Comparison of ENCODE assay signal across 8 cellular contexts in the genomic region with DNA sequence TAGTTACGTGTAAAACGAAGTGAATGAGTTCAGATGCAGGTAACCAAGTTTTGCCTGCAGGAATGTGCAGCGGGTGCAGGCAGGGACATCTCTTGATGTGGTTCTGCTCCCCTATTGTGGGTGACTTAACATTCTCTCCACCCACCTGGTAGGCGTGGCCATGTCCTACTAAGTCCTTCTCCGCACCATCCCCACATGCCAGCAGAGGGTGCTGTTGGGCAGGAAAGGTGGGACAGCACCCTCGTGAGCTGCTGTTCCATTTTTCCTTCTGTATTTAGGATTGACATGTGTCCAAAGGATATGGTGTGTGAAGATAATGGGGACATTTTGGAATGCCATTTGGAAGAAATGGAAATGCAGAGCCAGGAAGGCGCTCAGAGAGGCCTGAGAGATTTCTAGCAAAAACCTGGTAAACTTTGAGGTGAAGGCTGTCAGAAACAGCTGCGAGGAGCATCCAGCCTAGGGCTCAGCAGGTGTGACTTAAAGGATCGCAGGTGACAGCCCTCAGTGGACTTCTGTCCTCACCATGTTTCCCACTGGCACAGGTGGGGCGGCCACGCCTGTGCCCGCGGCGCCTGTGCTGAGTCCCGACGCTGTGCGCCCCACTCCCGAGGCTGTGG. TPM values are rescaled to one million over a fixed set of nuclear protein-coding genes. Genes with fewer than 3 reads are reported as not detected.
DNase-seq lines count a peak whose midpoint lies in the region; ATAC-seq and TF ChIP-seq lines count a peak whose summit lies in the region.

No MANE protein-coding gene starts in this region.

- peaks cover 5% of the 10 kb centered on the region for H3K79me1 ChIP-seq in neuronal stem cell (ENCODE audit: low read depth, low read length)

- DNase-seq in GDM1 (lab: John Stamatoyannopoulos, UW) (peak; percentile 88), HCT116 (ENCODE audit: low read depth, low spot score) (peak; percentile 91), MM.1S (peak; percentile 93), SJCRH30 (peak; percentile 95), germinal center (ENCODE audit: low spot score) (peak; percentile 88), neuronal stem cell (ENCODE audit: low spot score) (peak; percentile 97), stromal cell of bone marrow (ENCODE audit: low read depth) (peak; percentile 88)
- DNase-seq in activated naive CD4-positive, alpha-beta T cell treated with anti-CD3 and anti-CD28 coated beads for 36 hours: peak; percentile 99

- no CpG with 5 or more reads among the region's 18 CpGs for WGBS in neuronal stem cell (ENCODE audit: extremely low coverage in 2 of 2, insufficient read length in 2 of 2, insufficient replicate concordance in 1 of 2), 2 donors

- H3K23ac ChIP-seq in neuronal stem cell (ENCODE audit: low read depth, low read length, poor library complexity): no peak overlapping the region

- peak; percentile 95 for TF ChIP-seq RAD21 in HCT116 (IDR thresholded peaks at IDR 0.05; ENCODE audit: low read depth)

- H3K9me3 Mint-ChIP-seq in activated naive CD4-positive, alpha-beta T cell treated with anti-CD3 and anti-CD28 coated beads for 36 hours: no peaks in the 10 kb centered on the region

- H3K4me3 ChIP-seq in HCT116 (replicated peaks in 1 of 2; ENCODE audit: low read depth in 1 of 2, low read length in 2 of 2) (peak overlapping the region; percentile 43 to 63), MM.1S (ENCODE audit: low read length) (peak overlapping the region; percentile 44), SJCRH30 (peak overlapping the region; percentile 58), neuronal stem cell (ENCODE audit: low read length in 2 of 2) (peak overlapping the region; percentile 47 to 79)

- POLR2A ChIA-PET in HCT116 (lab: Charles Lee): no interaction called here

- no peaks in the 10 kb centered on the region for H3K79me2 ChIP-seq in HCT116 (ENCODE audit: insufficient read depth, low read length)
- no peaks in the 10 kb centered on the region for H3K79me2 ChIP-seq in MM.1S (ENCODE audit: low read length)

- H2BK5ac ChIP-seq in neuronal stem cell (ENCODE audit: low read length): no peak overlapping the region

- intact Hi-C loops in HCT116 (cut with micrococcal nuclease): loop anchor here (1.0 to 2.0 kb wide), 3 partner anchors 87 to 506 kb away; no protein-coding TSS in a partner anchor
- intact Hi-C loops in activated naive CD4-positive, alpha-beta T cell treated with anti-CD3 and anti-CD28 coated beads for 36 hours (cut with micrococcal nuclease): loop anchor here (1.0 to 5.0 kb wide), 7 partner anchors 26 to 620 kb away; partner anchors contain the start of genes LAMP1 and PCID2

- H3K27me3 ChIP-seq in HCT116 (ENCODE audit: insufficient read depth, low read length) (no peaks in the 10 kb centered on the region), MM.1S (replicated peaks; ENCODE audit: insufficient read depth, low read length) (peaks cover 73% of the 10 kb centered on the region), SJCRH30 (no peaks in the 10 kb centered on the region), neuronal stem cell (ENCODE audit: control insufficient read depth in 3 of 3, insufficient read depth in 3 of 3, low read depth in 1 of 3, low read length in 3 of 3) (no peaks in the 10 kb centered on the region)

- peaks cover 7% of the 10 kb centered on the region for H3K4me1 Mint-ChIP-seq in activated naive CD4-positive, alpha-beta T cell treated with anti-CD3 and anti-CD28 coated beads for 36 hours (ENCODE audit: low read depth)

- peak; percentile 94 for ATAC-seq in HCT116

- BruUV-seq in HCT116 (replicated peaks; lab: Mats Ljungman, UMichigan): no TSS peak

- peak overlapping the region; percentile 87 for H2BK120ac ChIP-seq in neuronal stem cell (ENCODE audit: low read depth, low read length)

- H3K4me1 ChIP-seq in HCT116 (ENCODE audit: control insufficient read depth in 1 of 2, insufficient read depth in 2 of 2, low read length in 2 of 2) (peaks cover 4 to 16% of the 10 kb centered on the region in 2 experiments; a peak in 3 of 4 replicates), MM.1S (ENCODE audit: low read length) (no peaks in the 10 kb centered on the region), SJCRH30 (peaks cover 6% of the 10 kb centered on the region), neuronal stem cell (ENCODE audit: control insufficient read depth in 2 of 2, insufficient read depth in 1 of 2, low read depth in 1 of 2, low read length in 2 of 2) (peaks cover 5 to 9% of the 10 kb centered on the region in 2 donors)

- H3F3A ChIP-seq in MM.1S (ENCODE audit: insufficient read depth, low read length): no peaks in the 10 kb centered on the region

- H3K27me3 Mint-ChIP-seq in activated naive CD4-positive, alpha-beta T cell treated with anti-CD3 and anti-CD28 coated beads for 36 hours (ENCODE audit: low read depth): peaks cover 5% of the 10 kb centered on the region

- H2BK15ac ChIP-seq in neuronal stem cell (ENCODE audit: low read length): no peak overlapping the region

- H3K9me2 ChIP-seq in HCT116 (ENCODE audit: insufficient read depth) (no peaks in the 10 kb centered on the region), MM.1S (replicated peaks; ENCODE audit: insufficient read depth, low read length) (no peaks in the 10 kb centered on the region)

- TF ChIP-seq CTCF in HCT116 (IDR thresholded peaks at IDR 0.05 in 2 of 3, conservative IDR thresholded peaks at IDR 0.05 in 1 of 3; ENCODE audit: borderline replicate concordance in 1 of 3, insufficient read depth in 1 of 3, low read depth in 2 of 3, low read length in 2 of 3) (peak; percentile 92 to 98 (median 97)), MM.1S (IDR thresholded peaks at IDR 0.05; ENCODE audit: low read length) (peak; percentile 97)

- H2AFZ ChIP-seq in HCT116 (ENCODE audit: low read depth, low read length, poor library complexity, severe bottlenecking): no peak overlapping the region
- peak overlapping the region; percentile 29; the same call in 1 of the 2 replicates for H2AFZ ChIP-seq in MM.1S (ENCODE audit: low read length)
- peak overlapping the region; percentile 98 for H2AFZ ChIP-seq in neuronal stem cell (ENCODE audit: low read length)

- TF ChIP-seq POLR2A in HCT116 (IDR thresholded peaks at IDR 0.05; ENCODE audit: borderline replicate concordance, extremely low read depth, insufficient read depth, insufficient read length): no peak

- no peak overlapping the region for H3K27ac Mint-ChIP-seq in activated naive CD4-positive, alpha-beta T cell treated with anti-CD3 and anti-CD28 coated beads for 36 hours

- RAD21 ChIA-PET in HCT116 (lab: Charles Lee; ENCODE audit: low non-redundant PET in 1 of 2, low total read pairs in 2 of 2, uncharacterized antibody in 2 of 2, unreplicated experiment in 2 of 2): interaction anchor here in 1 of 2 experiments (0.6 kb wide), 1 partner anchor 355 kb away, joined by 3 read pairs; no protein-coding TSS in a partner anchor

- H3K27ac ChIP-seq in HCT116 (ENCODE audit: low read depth, low read length) (peak overlapping the region; percentile 18; the same call in 1 of the 2 replicates), MM.1S (ENCODE audit: low read length) (no peak overlapping the region), SJCRH30 (no peak overlapping the region), neuronal stem cell (replicated peaks; ENCODE audit: low read length) (no peak overlapping the region)

- H3K4me3 Mint-ChIP-seq in activated naive CD4-positive, alpha-beta T cell treated with anti-CD3 and anti-CD28 coated beads for 36 hours: peak overlapping the region; percentile 81

- no peaks in the 10 kb centered on the region for H3K36me3 Mint-ChIP-seq in activated naive CD4-positive, alpha-beta T cell treated with anti-CD3 and anti-CD28 coated beads for 36 hours (ENCODE audit: low read depth)

- no peak overlapping the region for H2AK5ac ChIP-seq in neuronal stem cell (ENCODE audit: low read depth, low read length)

- H3K4ac ChIP-seq in neuronal stem cell (ENCODE audit: low read length): no peak overlapping the region

- CTCF ChIA-PET in HCT116 (lab: Charles Lee): interaction anchor here (0.8 to 2.3 kb wide), 13 partner anchors 10 to 508 kb away, joined by 3 to 20 read pairs (median 4); no protein-coding TSS in a partner anchor
- CTCF ChIA-PET in activated naive CD4-positive, alpha-beta T cell treated with anti-CD3 and anti-CD28 coated beads for 36 hours (lab: Charles Lee): interaction anchor here (0.7 to 6.6 kb wide), 10 partner anchors 9 to 451 kb away, joined by 3 to 61 read pairs (median 3); no protein-coding TSS in a partner anchor

- H3K4me2 ChIP-seq in HCT116 (ENCODE audit: low read length) (peak overlapping the region; percentile 92), MM.1S (ENCODE audit: low read depth, low read length) (peak overlapping the region; percentile 95), neuronal stem cell (ENCODE audit: insufficient read depth, low read length, poor library complexity, severe bottlenecking) (peak overlapping the region; percentile 99)

- H4K8ac ChIP-seq in neuronal stem cell (ENCODE audit: low read depth, low read length): no peak overlapping the region

- H3K9ac ChIP-seq in HCT116 (ENCODE audit: low read length): peak overlapping the region; percentile 48
- no peak overlapping the region for H3K9ac ChIP-seq in MM.1S (ENCODE audit: low read length)
- no peak overlapping the region for H3K9ac ChIP-seq in neuronal stem cell (ENCODE audit: low read depth, low read length, poor library complexity)

- H2BK12ac ChIP-seq in neuronal stem cell (ENCODE audit: low read length): no peak overlapping the region

- H3K14ac ChIP-seq in neuronal stem cell (ENCODE audit: low read length): no peak overlapping the region

- H3K18ac ChIP-seq in neuronal stem cell (ENCODE audit: low read length): peak overlapping the region; percentile 2

- no peaks in the 10 kb centered on the region for H3K36me3 ChIP-seq in HCT116 (ENCODE audit: control insufficient read depth in 1 of 2, insufficient read depth in 2 of 2, low read length in 2 of 2)
- no peaks in the 10 kb centered on the region for H3K36me3 ChIP-seq in MM.1S (replicated peaks; ENCODE audit: insufficient read depth, low read length)
- H3K36me3 ChIP-seq in SJCRH30: no peaks in the 10 kb centered on the region
- no peaks in the 10 kb centered on the region for H3K36me3 ChIP-seq in neuronal stem cell (replicated peaks in 1 of 2; ENCODE audit: control insufficient read depth in 2 of 2, insufficient read depth in 2 of 2, low read length in 2 of 2)

- 0 out of 4 replicates have a peak, but pooled peaks cover 0 to under 1% of the 10 kb centered on the region in 2 experiments for H3K9me3 ChIP-seq in HCT116 (ENCODE audit: control insufficient read depth in 1 of 2, insufficient read depth in 1 of 2, low read depth in 1 of 2, low read length in 2 of 2)
- no peaks in the 10 kb centered on the region for H3K9me3 ChIP-seq in MM.1S (replicated peaks; ENCODE audit: insufficient read depth, low read length)
- H3K9me3 ChIP-seq in SJCRH30 (replicated peaks): no peaks in the 10 kb centered on the region
- H3K9me3 ChIP-seq in neuronal stem cell (replicated peaks in 1 of 2; ENCODE audit: control insufficient read depth in 2 of 2, insufficient read depth in 1 of 2, low read depth in 1 of 2, low read length in 2 of 2): no peaks in the 10 kb centered on the region

- no peak overlapping the region for H4K91ac ChIP-seq in neuronal stem cell (ENCODE audit: low read depth, low read length, poor library complexity)

- H4K20me1 ChIP-seq in HCT116 (ENCODE audit: insufficient read depth) (no peaks in the 10 kb centered on the region), MM.1S (ENCODE audit: insufficient read depth, low read length) (no peaks in the 10 kb centered on the region)

RNA-seq across cellular contexts. Expression of gene MCF2L, which starts 26.2 kb away (rescaled TPM):
- 19.3 TPM for total RNA-seq in HCT116 (2021; ENCODE audit: unreplicated experiment)
- 10.5 and 12.0 TPM in 2 replicates for polyA plus RNA-seq in HCT116 (2012)
- total RNA-seq in SJCRH30 (2014; rRNA removed; shearing (Covaris generic)): 4.4 and 4.6 TPM in 2 replicates
- total RNA-seq in activated naive CD4-positive, alpha-beta T cell treated with anti-CD3 and anti-CD28 coated beads for 36 hours: 1 to 10 TPM; 6.5 to 7.4 TPM
- 20.8 TPM for polyA plus RNA-seq in neuronal stem cell (2013, experiment 1 of 2)
- 20.3 TPM for polyA plus RNA-seq in neuronal stem cell (2013, experiment 2 of 2)
